8 cellular contexts compared by ENCODE assay signal in genomic region chr9:34437006-34437925, GRCh38. TPM values are rescaled to one million over a fixed set of nuclear protein-coding genes. Genes with fewer than 3 reads are reported as not detected.
DNase-seq lines count a peak whose midpoint lies in the region; ATAC-seq and TF ChIP-seq lines count a peak whose summit lies in the region.

No MANE protein-coding gene starts in this region.

- H2AFZ ChIP-seq in HCT116 (ENCODE audit: low read depth, low read length, poor library complexity, severe bottlenecking): no peak overlapping the region

- RAD21 ChIA-PET in HCT116 (lab: Charles Lee; ENCODE audit: low non-redundant PET in 1 of 2, low total read pairs in 2 of 2, uncharacterized antibody in 2 of 2, unreplicated experiment in 2 of 2): no interaction called here

- intact Hi-C loops in HCT116 (cut with micrococcal nuclease): loop anchor here (1.0 kb wide), 3 partner anchors 63 to 154 kb away; no protein-coding TSS in a partner anchor
- intact Hi-C loops in dorsolateral prefrontal cortex (cut with DNase I): loop anchor here (1.0 to 10.0 kb wide), 4 partner anchors 63 to 158 kb away; no protein-coding TSS in a partner anchor

- no peaks in the 10 kb centered on the region; the same call in 1 of the 2 replicates for H3K79me2 ChIP-seq in HCT116 (ENCODE audit: insufficient read depth, low read length)

- no peak overlapping the region for H3K4me2 ChIP-seq in HCT116 (ENCODE audit: low read length)

- H3K27me3 ChIP-seq in HCT116 (ENCODE audit: insufficient read depth, low read length) (no peaks in the 10 kb centered on the region), dorsolateral prefrontal cortex (no peaks in the 10 kb centered on the region), lung (ENCODE audit: control insufficient read depth, insufficient read depth) (no peaks in the 10 kb centered on the region)

- peak; percentile 93 for TF ChIP-seq RAD21 in HCT116 (IDR thresholded peaks at IDR 0.05; ENCODE audit: low read depth)

- POLR2A ChIA-PET in HCT116 (lab: Charles Lee): no interaction called here

- H3K36me3 ChIP-seq in HCT116 (ENCODE audit: control insufficient read depth in 1 of 2, insufficient read depth in 2 of 2, low read length in 2 of 2) (no peaks in the 10 kb centered on the region), lung (ENCODE audit: control insufficient read depth in 2 of 2, insufficient read depth in 2 of 2, low read length in 2 of 2) (peaks cover 0 to 3% of the 10 kb centered on the region in 2 donors)

- TF ChIP-seq CTCF in HCT116 (IDR thresholded peaks at IDR 0.05 in 2 of 3, conservative IDR thresholded peaks at IDR 0.05 in 1 of 3; ENCODE audit: borderline replicate concordance in 1 of 3, insufficient read depth in 1 of 3, low read depth in 2 of 3, low read length in 2 of 3) (peak; percentile 75 to 90 (median 82)), dorsolateral prefrontal cortex (IDR thresholded peaks at IDR 0.05 in 54 of 56, conservative IDR thresholded peaks at IDR 0.05 in 2 of 56; ENCODE audit: low read depth in 1 of 56, partially characterized antibody in 56 of 56) (peak in 55 of 56 donors; percentile 43 to 84 (median 73)), lung (IDR thresholded peaks at IDR 0.05; ENCODE audit: control extremely low read depth, extremely low read depth) (peak; percentile 81)

- H3K4me3 ChIP-seq in HCT116 (replicated peaks in 1 of 2; ENCODE audit: low read depth in 1 of 2, low read length in 2 of 2): no peak overlapping the region
- H3K4me3 ChIP-seq in dorsolateral prefrontal cortex: no peak overlapping the region
- H3K4me3 ChIP-seq in lung: no peak overlapping the region

- H3K9ac ChIP-seq in HCT116 (ENCODE audit: low read length): no peak overlapping the region

- CTCF ChIA-PET in HCT116 (lab: Charles Lee): interaction anchor here (1.4 to 2.3 kb wide), 3 partner anchors 111 to 155 kb away, joined by 5 to 7 read pairs (median 7); no protein-coding TSS in a partner anchor

- WGBS in lung, 2 donors: 68 to 71% methylated on average over 13 to 14 of the region's 14 CpGs

- H3K4me1 ChIP-seq in HCT116 (ENCODE audit: control insufficient read depth in 1 of 2, insufficient read depth in 2 of 2, low read length in 2 of 2) (no peaks in the 10 kb centered on the region; a peak in 1 of 4 replicates), lung (ENCODE audit: control insufficient read depth in 2 of 2, insufficient read depth in 2 of 2, low read length in 2 of 2) (peaks cover 8 to 11% of the 10 kb centered on the region in 2 donors)

- no peaks in the 10 kb centered on the region for H3K9me3 ChIP-seq in HCT116 (ENCODE audit: control insufficient read depth in 1 of 2, insufficient read depth in 1 of 2, low read depth in 1 of 2, low read length in 2 of 2)
- no peaks in the 10 kb centered on the region for H3K9me3 ChIP-seq in lung (ENCODE audit: control insufficient read depth in 2 of 2, insufficient read depth in 1 of 2, low read length in 1 of 2)

- H3K27ac ChIP-seq in HCT116 (ENCODE audit: low read depth, low read length) (no peak overlapping the region), dorsolateral prefrontal cortex (peak overlapping the region in 3 of 59 donors; percentile 25 to 79 (median 60)), lung (ENCODE audit: low read depth in 1 of 2, low read length in 1 of 2) (no peak overlapping the region)

- ATAC-seq in HCT116 (peak; percentile 96), lung (ENCODE audit: insufficient read depth, low FRiP score) (peak; percentile 66), GM21526 (IDR thresholded peaks at IDR 0.05; ENCODE audit: low FRiP score, unreplicated experiment) (no peak)

- peak; percentile 54 for DNase-seq in COLO668 (lab: John Stamatoyannopoulos, UW; ENCODE audit: unreplicated experiment)
- peak; percentile 67 for DNase-seq in HCT116 (ENCODE audit: low read depth, low spot score)
- peak; percentile 12 for DNase-seq in NCI-H226
- DNase-seq in activated CD4-positive, alpha-beta T cell treated with anti-CD3 and anti-CD28 coated beads for 4 hours: peak; percentile 48 to 56
- peak in 6 of 10 donors; percentile 38 to 70 (median 42) for DNase-seq in dorsolateral prefrontal cortex
- DNase-seq in lung (ENCODE audit: low spot score): peak; percentile 57
- DNase-seq in stimulated activated CD8-positive, alpha-beta memory T cell treated with anti-CD3 and anti-CD28 coated beads, Interleukin-7, amount 100 ng/mL, for 1 hour (ENCODE audit: low read depth in 2 of 2): peak; percentile 27 to 28

- BruUV-seq in HCT116 (replicated peaks; lab: Mats Ljungman, UMichigan): no TSS peak

- no peaks in the 10 kb centered on the region for H4K20me1 ChIP-seq in HCT116 (ENCODE audit: insufficient read depth)

- no peaks in the 10 kb centered on the region for H3K9me2 ChIP-seq in HCT116 (ENCODE audit: insufficient read depth)

- no peak for TF ChIP-seq POLR2A in HCT116 (IDR thresholded peaks at IDR 0.05; ENCODE audit: borderline replicate concordance, extremely low read depth, insufficient read depth, insufficient read length)

TF ChIP-seq in HCT116, 20 proteins besides CTCF, POLR2A, EP300 and RAD21:
- TF ChIP-seq SP1 (IDR thresholded peaks at IDR 0.05; ENCODE audit: low read depth): no peak
- no peak for TF ChIP-seq CBX3 (IDR thresholded peaks at IDR 0.05; ENCODE audit: low read depth)
- TF ChIP-seq TCF7L2 (IDR thresholded peaks at IDR 0.05; ENCODE audit: borderline replicate concordance, extremely low read depth, insufficient read depth, insufficient read length): no peak
- TF ChIP-seq, protein P1, sequence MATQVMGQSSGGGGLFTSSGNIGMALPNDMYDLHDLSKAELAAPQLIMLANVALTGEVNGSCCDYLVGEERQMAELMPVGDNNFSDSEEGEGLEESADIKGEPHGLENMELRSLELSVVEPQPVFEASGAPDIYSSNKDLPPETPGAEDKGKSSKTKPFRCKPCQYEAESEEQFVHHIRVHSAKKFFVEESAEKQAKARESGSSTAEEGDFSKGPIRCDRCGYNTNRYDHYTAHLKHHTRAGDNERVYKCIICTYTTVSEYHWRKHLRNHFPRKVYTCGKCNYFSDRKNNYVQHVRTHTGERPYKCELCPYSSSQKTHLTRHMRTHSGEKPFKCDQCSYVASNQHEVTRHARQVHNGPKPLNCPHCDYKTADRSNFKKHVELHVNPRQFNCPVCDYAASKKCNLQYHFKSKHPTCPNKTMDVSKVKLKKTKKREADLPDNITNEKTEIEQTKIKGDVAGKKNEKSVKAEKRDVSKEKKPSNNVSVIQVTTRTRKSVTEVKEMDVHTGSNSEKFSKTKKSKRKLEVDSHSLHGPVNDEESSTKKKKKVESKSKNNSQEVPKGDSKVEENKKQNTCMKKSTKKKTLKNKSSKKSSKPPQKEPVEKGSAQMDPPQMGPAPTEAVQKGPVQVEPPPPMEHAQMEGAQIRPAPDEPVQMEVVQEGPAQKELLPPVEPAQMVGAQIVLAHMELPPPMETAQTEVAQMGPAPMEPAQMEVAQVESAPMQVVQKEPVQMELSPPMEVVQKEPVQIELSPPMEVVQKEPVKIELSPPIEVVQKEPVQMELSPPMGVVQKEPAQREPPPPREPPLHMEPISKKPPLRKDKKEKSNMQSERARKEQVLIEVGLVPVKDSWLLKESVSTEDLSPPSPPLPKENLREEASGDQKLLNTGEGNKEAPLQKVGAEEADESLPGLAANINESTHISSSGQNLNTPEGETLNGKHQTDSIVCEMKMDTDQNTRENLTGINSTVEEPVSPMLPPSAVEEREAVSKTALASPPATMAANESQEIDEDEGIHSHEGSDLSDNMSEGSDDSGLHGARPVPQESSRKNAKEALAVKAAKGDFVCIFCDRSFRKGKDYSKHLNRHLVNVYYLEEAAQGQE (IDR thresholded peaks at IDR 0.05; ENCODE audit: low read depth): no peak
- TF ChIP-seq FOSL1 (IDR thresholded peaks at IDR 0.05; ENCODE audit: low read depth): no peak
TF ChIP-seq in HCT116: peak in this region for 0.

RNA-seq across cellular contexts. Expression of gene FAM219A, which starts 21.1 kb away (rescaled TPM):
- total RNA-seq in HCT116 (2021; ENCODE audit: unreplicated experiment): 13.4 TPM
- 8.1 and 9.3 TPM in 2 replicates for polyA plus RNA-seq in HCT116 (2012)
- total RNA-seq in dorsolateral prefrontal cortex: 100 to 1,000 TPM in 115 of 120 experiments, 10 to 100 TPM in 5; 93.3 to 167 (median 131) TPM
- total RNA-seq in lung: 10 to 100 TPM in 1 of 2 donors, 1 to 10 TPM in 1; 8.5 to 28.3 TPM
- polyA plus RNA-seq in lung: 10 to 100 TPM; 10.3 to 16.4 TPM

RNA-seq across cellular contexts. Expression of gene DNAI1, which starts 21.3 kb away (rescaled TPM):
- 1.1 TPM for total RNA-seq in HCT116 (2021; ENCODE audit: unreplicated experiment)
- 0.90 and 1.2 TPM in 2 replicates for polyA plus RNA-seq in HCT116 (2012)
- total RNA-seq in dorsolateral prefrontal cortex: 10 to 100 TPM in 2 of 120 experiments, 1 to 10 TPM in 118; 1.0 to 11.2 (median 4.2) TPM
- total RNA-seq in lung: 10 to 100 TPM; 12.8 to 26.2 TPM
- polyA plus RNA-seq in lung: 1 to 10 TPM; 4.6 to 5.6 TPM

Comparison
In these comparisons a context has a peak if more than half of its experiments do, and no peak if none do; other contexts are left out.
1. DNase-seq: peak in every context shown above with its lines; median percentile 67 in HCT116; 57 in lung; 54 in COLO668; 52 in activated CD4-positive, alpha-beta T cell treated with anti-CD3 and anti-CD28 coated beads for 4 hours; 42 in dorsolateral prefrontal cortex; 28 in stimulated activated CD8-positive, alpha-beta memory T cell treated with anti-CD3 and anti-CD28 coated beads, Interleukin-7, amount 100 ng/mL, for 1 hour; 12 in NCI-H226.